In the genomic region with DNA sequence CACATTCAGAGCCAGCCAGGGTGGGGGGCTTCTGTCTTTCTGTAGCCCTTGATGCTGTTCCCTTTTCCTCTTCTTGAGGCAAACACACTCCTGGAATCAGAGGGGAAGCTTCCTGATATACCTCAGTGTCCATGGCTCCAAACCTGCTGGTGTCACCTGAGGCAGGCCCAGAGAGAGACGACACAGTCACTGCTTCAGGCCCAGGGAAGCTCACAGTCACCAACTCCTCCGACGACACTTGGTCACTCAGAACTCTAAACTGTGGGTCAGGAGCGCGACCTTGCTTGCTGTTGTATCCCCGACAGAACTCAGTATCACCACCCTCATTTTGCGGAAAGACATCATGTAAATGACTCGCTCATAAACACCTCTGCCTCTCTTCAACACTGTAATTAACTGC, we compare ENCODE assay signal across 8 cellular contexts. TPM values are rescaled to one million over a fixed set of nuclear protein-coding genes. Genes with fewer than 3 reads are reported as not detected.
DNase-seq lines count a peak whose midpoint lies in the region; ATAC-seq and TF ChIP-seq lines count a peak whose summit lies in the region.

No MANE protein-coding gene starts in this region.

- H3K9ac ChIP-seq in mesenchymal stem cell (ENCODE audit: low read length): peak overlapping the region; percentile 96

- H3K4me3 Mint-ChIP-seq in brain: peak overlapping the region; percentile 89 to 97 (median 93)

- H3K79me1 ChIP-seq in mesenchymal stem cell (replicated peaks; ENCODE audit: low read length, poor library complexity, severe bottlenecking): peaks cover 13% of the 10 kb centered on the region

- H3K4me3 ChIP-seq in mesenchymal stem cell (ENCODE audit: insufficient read depth in 1 of 2, low read depth in 1 of 2, low read length in 2 of 2): peak overlapping the region in 1 of 2 experiments; percentile 99

- H3K14ac ChIP-seq in mesenchymal stem cell (ENCODE audit: low read length in 2 of 2): no peak overlapping the region

- intact Hi-C loops in Right ventricle myocardium superior (cut with DNase I): no loop called here
- intact Hi-C loops in left cardiac atrium (cut with DNase I): no loop called here

- peak overlapping the region; percentile 85 for H3K4me2 ChIP-seq in mesenchymal stem cell (ENCODE audit: low read length, poor library complexity, severe bottlenecking)

- no peak overlapping the region for H3K4ac ChIP-seq in mesenchymal stem cell (ENCODE audit: low read depth in 1 of 2, low read length in 2 of 2)

- H3K9me3 ChIP-seq in mesenchymal stem cell (ENCODE audit: control insufficient read depth, low read length): no peaks in the 10 kb centered on the region

- H3K36me3 ChIP-seq in mesenchymal stem cell (ENCODE audit: control insufficient read depth in 1 of 2, insufficient read depth in 2 of 2, low read depth in 1 of 2, low read length in 2 of 2): peaks cover 33 to 35% of the 10 kb centered on the region in 2 experiments

- no peak overlapping the region for H2BK12ac ChIP-seq in mesenchymal stem cell (ENCODE audit: low read length in 2 of 2)

- TF ChIP-seq CTCF in brain (conservative IDR thresholded peaks at IDR 0.05): no peak

- no peak overlapping the region for H2AFZ ChIP-seq in mesenchymal stem cell (ENCODE audit: low read depth, low read length)

- peaks cover 24% of the 10 kb centered on the region for H3K4me1 Mint-ChIP-seq in brain

- H3K9me3 Mint-ChIP-seq in brain: peaks cover 0 to 4% (median 0%) of the 10 kb centered on the region in 5 experiments

- no peak overlapping the region for H2BK5ac ChIP-seq in mesenchymal stem cell (ENCODE audit: low read depth, low read length, poor library complexity, severe bottlenecking)

- peaks cover 4% of the 10 kb centered on the region for H3K27me3 Mint-ChIP-seq in brain

- DNase-seq in Right ventricle myocardium superior (peak; percentile 21), left cardiac atrium (no peak), mesenchymal stem cell (no peak), A172 (ENCODE audit: low spot score) (no peak), T-helper 9 cell (no peak)

- H3K36me3 Mint-ChIP-seq in brain: peaks cover 22% of the 10 kb centered on the region

- H3K4me1 ChIP-seq in mesenchymal stem cell (ENCODE audit: control insufficient read depth, insufficient read depth, low read depth, low read length): peaks cover 17% of the 10 kb centered on the region

- ATAC-seq in Right ventricle myocardium superior (ENCODE audit: poor library complexity): no peak
- no peak for ATAC-seq in left cardiac atrium
- no peak for ATAC-seq in HG03442 (IDR thresholded peaks at IDR 0.05; ENCODE audit: unreplicated experiment)
- no peak for ATAC-seq in HG02610 (IDR thresholded peaks at IDR 0.05; ENCODE audit: unreplicated experiment)

- H2BK120ac ChIP-seq in mesenchymal stem cell (ENCODE audit: low read depth, low read length): no peak overlapping the region

- H2AK5ac ChIP-seq in mesenchymal stem cell (ENCODE audit: low read length, severe bottlenecking): no peak overlapping the region

- H2BK15ac ChIP-seq in mesenchymal stem cell (ENCODE audit: low read depth, poor library complexity, severe bottlenecking): no peak overlapping the region

- peak overlapping the region; percentile 66 to 98 (median 88) for H3K27ac Mint-ChIP-seq in brain

- no peaks in the 10 kb centered on the region for H3K27me3 ChIP-seq in mesenchymal stem cell (ENCODE audit: control insufficient read depth in 1 of 2, insufficient read depth in 1 of 2, low read length in 2 of 2)

- no peak overlapping the region for H3K18ac ChIP-seq in mesenchymal stem cell (ENCODE audit: low read depth in 1 of 2, low read length in 2 of 2)

- no peak overlapping the region for H3K27ac ChIP-seq in mesenchymal stem cell (ENCODE audit: low read length, poor library complexity, severe bottlenecking)

- no peak overlapping the region for H3K23ac ChIP-seq in mesenchymal stem cell (ENCODE audit: low read length in 2 of 2)

- H4K8ac ChIP-seq in mesenchymal stem cell (ENCODE audit: low read length): no peak overlapping the region

- 85% methylated on average over 8 of the region's 8 CpGs for whole genome bisulfite sequencing in mesenchymal stem cell

- no peak overlapping the region for H4K91ac ChIP-seq in mesenchymal stem cell (ENCODE audit: low read length)

RNA-seq across cellular contexts. Expression of a gene that starts 1.1 kb away (rescaled TPM):
- total RNA-seq in Right ventricle myocardium superior (16.2 TPM), left cardiac atrium (10 to 100 TPM; 24.1 to 29.6 TPM)
- polyA plus RNA-seq in brain (ENCODE audit: insufficient read depth, low read depth, low replicate concordance): 27.4 TPM
- polyA plus RNA-seq in mesenchymal stem cell (2013, experiment 1 of 2): 30.7 TPM
- polyA plus RNA-seq in mesenchymal stem cell (2013, experiment 2 of 2): 29.8 TPM
- 48.5 and 93.1 TPM in 2 replicates for total RNA-seq in A172 (2014; rRNA removed; shearing (Covaris generic))

RNA-seq across cellular contexts. Expression of a gene that starts 6.3 kb away (rescaled TPM):
- total RNA-seq in Right ventricle myocardium superior: 2.9 TPM
- 1 to 10 TPM; 4.9 to 6.4 TPM for total RNA-seq in left cardiac atrium
- polyA plus RNA-seq in brain (ENCODE audit: insufficient read depth, low read depth, low replicate concordance): 5.8 TPM
- 5.0 TPM for polyA plus RNA-seq in mesenchymal stem cell (2013, experiment 1 of 2)
- 5.0 TPM for polyA plus RNA-seq in mesenchymal stem cell (2013, experiment 2 of 2)
- total RNA-seq in A172 (2014; rRNA removed; shearing (Covaris generic)): 11.5 and 13.9 TPM in 2 replicates

RNA-seq across cellular contexts. Expression of a gene that starts 18.9 kb away (rescaled TPM):
- total RNA-seq in Right ventricle myocardium superior: 3.0 TPM
- 1 to 10 TPM; 5.8 to 7.5 TPM for total RNA-seq in left cardiac atrium
- 13.6 TPM for polyA plus RNA-seq in brain (ENCODE audit: insufficient read depth, low read depth, low replicate concordance)
- polyA plus RNA-seq in mesenchymal stem cell (2013, experiment 1 of 2): 10.7 TPM
- 9.9 TPM for polyA plus RNA-seq in mesenchymal stem cell (2013, experiment 2 of 2)
- total RNA-seq in A172 (2014; rRNA removed; shearing (Covaris generic)): 8.7 and 12.0 TPM in 2 replicates

RNA-seq across cellular contexts. Expression of a gene that starts 34.3 kb away (rescaled TPM):
- total RNA-seq in Right ventricle myocardium superior (1.7 TPM), left cardiac atrium (1 to 10 TPM in 1 of 2 donors, under 1 TPM in 1; 0.47 to 2.6 TPM)
- polyA plus RNA-seq in brain (ENCODE audit: insufficient read depth, low read depth, low replicate concordance): 17.6 TPM
- polyA plus RNA-seq in mesenchymal stem cell (2013, experiment 1 of 2): 4.7 TPM
- polyA plus RNA-seq in mesenchymal stem cell (2013, experiment 2 of 2): 4.4 TPM
- 2.1 and 3.0 TPM in 2 replicates for total RNA-seq in A172 (2014; rRNA removed; shearing (Covaris generic))

RNA-seq across cellular contexts. Expression of a gene that starts 43.9 kb away (rescaled TPM):
- total RNA-seq in Right ventricle myocardium superior (not detected), left cardiac atrium (under 1 TPM; 0.35 to 0.37 TPM)
- polyA plus RNA-seq in brain (ENCODE audit: insufficient read depth, low read depth, low replicate concordance): 5.2 TPM
- polyA plus RNA-seq in mesenchymal stem cell (2013, experiment 1 of 2): 1.1 TPM
- polyA plus RNA-seq in mesenchymal stem cell (2013, experiment 2 of 2): 0.71 TPM
- total RNA-seq in A172 (2014; rRNA removed; shearing (Covaris generic)): 3.6 and 3.9 TPM in 2 replicates
